13 cellular contexts compared by ENCODE assay signal in genomic region chr1:85283475-85284199, GRCh38. TPM values are rescaled to one million over a fixed set of nuclear protein-coding genes. Genes with fewer than 3 reads are reported as not detected.
DNase-seq lines count a peak whose midpoint lies in the region; ATAC-seq and TF ChIP-seq lines count a peak whose summit lies in the region.
"Had no signal": no experiment of that assay in that cellular context is flagged by ENCODE, and none has a peak within 500 bp of the region (broad histone marks: within the 10 kb centered on the region; RNA-seq: fewer than 3 reads in every experiment).

No MANE protein-coding gene starts in this region.

- no peak for TF ChIP-seq CTCF in endodermal cell (conservative IDR thresholded peaks at IDR 0.05)

- no peaks in the 10 kb centered on the region for H3K9me3 ChIP-seq in endodermal cell (ENCODE audit: control insufficient read depth, low read length)
- H3K9me3 ChIP-seq: Caco-2, ovary, tibial nerve had no signal

- H3K9ac ChIP-seq in endodermal cell (ENCODE audit: extremely low read depth, low read length, poor library complexity, severe bottlenecking) = no peak overlapping the region

- no peaks in the 10 kb centered on the region for H3K36me3 ChIP-seq in endodermal cell (ENCODE audit: control insufficient read depth, insufficient read depth, low read length)
- H3K36me3 ChIP-seq: ovary had no signal

- no peaks in the 10 kb centered on the region for H3K27me3 Mint-ChIP-seq in endodermal cell (ENCODE audit: insufficient read depth)
- H3K27me3 Mint-ChIP-seq in natural killer cell treated with Interleukin-12 subunit alpha and Interleukin-12 subunit beta and Interleukin-15 and Interleukin-18, amount 100 ng/mL, for 72 hours = peaks cover 33 to 35% of the 10 kb centered on the region in 2 donors

- 92 to 93% methylated on average over 5 to 11 of the region's 11 CpGs for WGBS in endodermal cell (ENCODE audit: insufficient coverage in 1 of 2, insufficient read length in 1 of 2), 2 experiments

- no peaks in the 10 kb centered on the region for H3K9me3 Mint-ChIP-seq in endodermal cell
- no peaks in the 10 kb centered on the region for H3K9me3 Mint-ChIP-seq in natural killer cell treated with Interleukin-12 subunit alpha and Interleukin-12 subunit beta and Interleukin-15 and Interleukin-18, amount 100 ng/mL, for 72 hours

- no peaks in the 10 kb centered on the region for H3K27me3 ChIP-seq in endodermal cell (ENCODE audit: control insufficient read depth, insufficient read depth, low read length, poor library complexity, severe bottlenecking)
- H3K27me3 ChIP-seq: ovary, tibial nerve had no signal

- H3K4me3 Mint-ChIP-seq in endodermal cell = no peak overlapping the region
- H3K4me3 Mint-ChIP-seq in natural killer cell treated with Interleukin-12 subunit alpha and Interleukin-12 subunit beta and Interleukin-15 and Interleukin-18, amount 100 ng/mL, for 72 hours = no peak overlapping the region

- no peak for ATAC-seq in GM18502 (IDR thresholded peaks at IDR 0.05; ENCODE audit: poor library complexity, unreplicated experiment)
- no peak for ATAC-seq in HG02623 (IDR thresholded peaks at IDR 0.05; ENCODE audit: unreplicated experiment)
- no peak for ATAC-seq in natural killer cell treated with Interleukin-12 subunit alpha and Interleukin-12 subunit beta and Interleukin-15 and Interleukin-18, amount 100 ng/mL, for 72 hours

- no peaks in the 10 kb centered on the region for H3K36me3 Mint-ChIP-seq in endodermal cell (ENCODE audit: low read depth)
- no peaks in the 10 kb centered on the region for H3K36me3 Mint-ChIP-seq in natural killer cell treated with Interleukin-12 subunit alpha and Interleukin-12 subunit beta and Interleukin-15 and Interleukin-18, amount 100 ng/mL, for 72 hours

- no peak overlapping the region for H3K4me3 ChIP-seq in endodermal cell (ENCODE audit: low read length)
- H3K4me3 ChIP-seq: ovary, tibial nerve had no signal

- DNase-seq in NCI-H146 (lab: John Stamatoyannopoulos, UW) = peak; percentile 15
- DNase-seq in NCI-H146 treated with DMSO at 0.1 percent for 48 hours (lab: John Stamatoyannopoulos, UW; ENCODE audit: unreplicated experiment) = no peak
- peak; percentile 49 for DNase-seq in NCI-H69 (lab: John Stamatoyannopoulos, UW)
- peak; percentile 69 for DNase-seq in endodermal cell
- DNase-seq in myocyte (ENCODE audit: low read depth) = peak; percentile 46
- DNase-seq in natural killer cell treated with Interleukin-12 subunit alpha and Interleukin-12 subunit beta and Interleukin-15 and Interleukin-18, amount 100 ng/mL, for 72 hours (ENCODE audit: low spot score) = no peak
- DNase-seq: activated CD4-positive, alpha-beta T cell treated with anti-CD3 and anti-CD28 coated beads, Interleukin-2, amount 50 U/mL, for 48 hours; Caco-2; dermis blood vessel endothelial cell had no signal

- H3K27ac Mint-ChIP-seq in endodermal cell = no peak overlapping the region
- no peak overlapping the region for H3K27ac Mint-ChIP-seq in natural killer cell treated with Interleukin-12 subunit alpha and Interleukin-12 subunit beta and Interleukin-15 and Interleukin-18, amount 100 ng/mL, for 72 hours

- peaks cover 4% of the 10 kb centered on the region for H3K4me1 Mint-ChIP-seq in endodermal cell
- peaks cover 5% of the 10 kb centered on the region in 2 donors for H3K4me1 Mint-ChIP-seq in natural killer cell treated with Interleukin-12 subunit alpha and Interleukin-12 subunit beta and Interleukin-15 and Interleukin-18, amount 100 ng/mL, for 72 hours (ENCODE audit: low read depth in 2 of 2)

- H3K27ac ChIP-seq in endodermal cell (ENCODE audit: low read depth, low read length) = no peak overlapping the region
- H3K27ac ChIP-seq: ovary, tibial nerve had no signal

- H3K4me1 ChIP-seq in endodermal cell (ENCODE audit: control insufficient read depth, insufficient read depth, low read length) = no peaks in the 10 kb centered on the region
- H3K4me1 ChIP-seq: Caco-2 had no signal

RNA-seq across cellular contexts. Expression of gene BCL10, which starts 7.2 kb away (rescaled TPM):
- 10 to 100 TPM; 21.3 to 22.6 TPM for total RNA-seq in endodermal cell
- polyA plus RNA-seq in endodermal cell (2013, experiment 1 of 2) = 14.9 TPM
- polyA plus RNA-seq in endodermal cell (2013, experiment 2 of 2) = 17.3 TPM
- 14.3 and 15.6 TPM in 2 replicates for total RNA-seq in myocyte
- polyA plus RNA-seq in myocyte (2012) = 9.1 TPM
- total RNA-seq in natural killer cell treated with Interleukin-12 subunit alpha and Interleukin-12 subunit beta and Interleukin-15 and Interleukin-18, amount 100 ng/mL, for 72 hours = 10 to 100 TPM; 13.8 to 27.8 TPM

RNA-seq across cellular contexts. Expression of gene C1orf52, which starts 24.2 kb away (rescaled TPM):
- total RNA-seq in endodermal cell (10 to 100 TPM; 41.0 to 42.9 TPM), myocyte (9.8 and 12.8 TPM in 2 replicates)
- 41.1 TPM for polyA plus RNA-seq in endodermal cell (2013, experiment 1 of 2)
- polyA plus RNA-seq in endodermal cell (2013, experiment 2 of 2) = 41.1 TPM
- polyA plus RNA-seq in myocyte (2012) = 26.2 TPM
- total RNA-seq in natural killer cell treated with Interleukin-12 subunit alpha and Interleukin-12 subunit beta and Interleukin-15 and Interleukin-18, amount 100 ng/mL, for 72 hours = 10 to 100 TPM; 28.6 to 29.6 TPM

Comparison
In these comparisons a context has a peak if more than half of its experiments do, and no peak if none do; other contexts are left out.
1. DNase-seq: peak in NCI-H146 (single experiment), NCI-H69 (single experiment), endodermal cell (single experiment) and myocyte (single experiment); none in NCI-H146 treated with DMSO at 0.1 percent for 48 hours (single experiment) and natural killer cell treated with Interleukin-12 subunit alpha and Interleukin-12 subunit beta and Interleukin-15 and Interleukin-18, amount 100 ng/mL, for 72 hours (single experiment).